Comparison of ENCODE assay signal across 8 cellular contexts in genomic region chr12:2035421-2036080, GRCh38. TPM values are rescaled to one million over a fixed set of nuclear protein-coding genes. Genes with fewer than 3 reads are reported as not detected.
DNase-seq lines count a peak whose midpoint lies in the region; ATAC-seq and TF ChIP-seq lines count a peak whose summit lies in the region.

No MANE protein-coding gene starts in this region.

- H3K27me3 Mint-ChIP-seq in GM23338 (ENCODE audit: insufficient read depth, low read depth, poor library complexity) = peaks cover 10% of the 10 kb centered on the region

- no peaks in the 10 kb centered on the region for H3K9me3 ChIP-seq in Panc1 (ENCODE audit: control insufficient read depth, insufficient read depth, low read depth, low read length)
- no peaks in the 10 kb centered on the region for H3K9me3 ChIP-seq in esophagus muscularis mucosa
- no peaks in the 10 kb centered on the region for H3K9me3 ChIP-seq in gastrocnemius medialis

- H3K27ac Mint-ChIP-seq in GM23338 = no peak overlapping the region

- peaks cover 11% of the 10 kb centered on the region for H3K4me1 Mint-ChIP-seq in GM23338

- CTCF ChIA-PET in Panc1 (lab: Charles Lee) = no interaction called here
- CTCF ChIA-PET in RWPE1 (lab: Yijun Ruan, JAX) = interaction anchor here (0.6 to 1.5 kb wide), 5 partner anchors 17 to 548 kb away, joined by 3 to 7 read pairs (median 4); partner anchors contain the start of gene CACNA1C

- no peaks in the 10 kb centered on the region for H4K20me1 ChIP-seq in GM23338 (replicated peaks; ENCODE audit: insufficient read depth)

- peak overlapping the region; percentile 64 for H3K4me3 Mint-ChIP-seq in GM23338

- peaks cover 27% of the 10 kb centered on the region for H3K27me3 ChIP-seq in GM23338 (ENCODE audit: insufficient read depth)
- peaks cover 31% of the 10 kb centered on the region for H3K27me3 ChIP-seq in Panc1 (ENCODE audit: control insufficient read depth, insufficient read depth, low read length)
- no peaks in the 10 kb centered on the region for H3K27me3 ChIP-seq in esophagus muscularis mucosa
- peaks cover 3 to 15% (median 7%) of the 10 kb centered on the region in 3 donors for H3K27me3 ChIP-seq in gastrocnemius medialis

- POLR2A ChIA-PET in Panc1 (lab: Charles Lee) = interaction anchor here (0.7 kb wide), 1 partner anchor 1273 kb away, joined by 3 read pairs; no protein-coding TSS in a partner anchor
- POLR2A ChIA-PET in RWPE1 (lab: Yijun Ruan, JAX; ENCODE audit: low non-redundant PET) = no interaction called here

- in situ Hi-C loops in Panc1 (cut with HindIII; ENCODE audit: low pct_unique_long_range_greater_than_20kb, low sequenced_read_pairs) (no loop called here), gastrocnemius medialis (cut with MboI; ENCODE audit: low sequenced_read_pairs in 4 of 4) (no loop called here)

- no peaks in the 10 kb centered on the region for H3K9me3 Mint-ChIP-seq in GM23338

- WGBS in esophagus muscularis mucosa = 60% methylated on average over 15 of the region's 15 CpGs

- no peaks in the 10 kb centered on the region for H3K36me3 Mint-ChIP-seq in GM23338 (ENCODE audit: low read depth)

- H3K4me2 ChIP-seq in GM23338 = peak overlapping the region; percentile 85

- BruUV-seq in Panc1 (replicated peaks; lab: Mats Ljungman, UMichigan) = no TSS peak

- 0 out of 2 replicates have a peak, but pooled peaks cover 4% of the 10 kb centered on the region for H3F3A ChIP-seq in GM23338 (replicated peaks; ENCODE audit: low read depth)

- ATAC-seq in GM23338 (peak; percentile 46), Panc1 (no peak), gastrocnemius medialis (no peak)

- DNase-seq in GM23338 (ENCODE audit: low spot score) = no peak
- DNase-seq in Panc1 (ENCODE audit: low read depth, low spot score) = no peak
- no peak for DNase-seq in esophagus muscularis mucosa (ENCODE audit: extremely low spot score)
- DNase-seq in gastrocnemius medialis = no peak
- DNase-seq in HPDE6-E6E7 (ENCODE audit: extremely low spot score) = no peak
- no peak for DNase-seq in GF-D8 (lab: John Stamatoyannopoulos, UW)
- no peak for DNase-seq in activated effector memory CD4-positive, alpha-beta T cell treated with Interleukin-2 at 50 U/mL for 16 hours
- no peak for DNase-seq in RWPE1 (ENCODE audit: low spot score)

- TF ChIP-seq CTCF in GM23338 (conservative IDR thresholded peaks at IDR 0.05; ENCODE audit: low read depth in 2 of 2) (no peak), Panc1 (IDR thresholded peaks at IDR 0.05) (no peak), esophagus muscularis mucosa (IDR thresholded peaks at IDR 0.05) (no peak), gastrocnemius medialis (IDR thresholded peaks at IDR 0.05 in 4 of 5, conservative IDR thresholded peaks at IDR 0.05 in 1 of 5) (no peak), RWPE1 (conservative IDR thresholded peaks at IDR 0.05; ENCODE audit: low read depth) (no peak)

- no peak overlapping the region for H3K27ac ChIP-seq in GM23338 (ENCODE audit: low read depth)
- H3K27ac ChIP-seq in Panc1 (ENCODE audit: low read length) = no peak overlapping the region
- H3K27ac ChIP-seq in esophagus muscularis mucosa (replicated peaks in 1 of 4) = peak overlapping the region in 2 of 4 donors; percentile 52 to 53
- no peak overlapping the region for H3K27ac ChIP-seq in gastrocnemius medialis
- no peak overlapping the region for H3K27ac ChIP-seq in RWPE1

- no peaks in the 10 kb centered on the region for H3K79me2 ChIP-seq in GM23338 (replicated peaks; ENCODE audit: insufficient read depth)

- H3K36me3 ChIP-seq in GM23338 (ENCODE audit: insufficient read depth) = no peaks in the 10 kb centered on the region
- H3K36me3 ChIP-seq in Panc1 (ENCODE audit: control insufficient read depth, insufficient read depth, low read length) = no peaks in the 10 kb centered on the region
- no peaks in the 10 kb centered on the region for H3K36me3 ChIP-seq in esophagus muscularis mucosa
- no peaks in the 10 kb centered on the region for H3K36me3 ChIP-seq in gastrocnemius medialis

- intact Hi-C loops in Panc1 (cut with micrococcal nuclease; ENCODE audit: unreplicated experiment) = no loop called here
- intact Hi-C loops in esophagus muscularis mucosa (cut with DNase I) = loop anchor here (2.0 to 5.0 kb wide), 3 partner anchors 93 to 547 kb away; no protein-coding TSS in a partner anchor
- intact Hi-C loops in gastrocnemius medialis (cut with DNase I; ENCODE audit: low total_unique reads) = loop anchor here (2.0 kb wide), 1 partner anchor 239 kb away; no protein-coding TSS in a partner anchor

- no peaks in the 10 kb centered on the region for H3K9me2 ChIP-seq in GM23338 (ENCODE audit: insufficient read depth)

- peak overlapping the region; percentile 99 for H2AFZ ChIP-seq in GM23338

- TF ChIP-seq POLR2A in esophagus muscularis mucosa (IDR thresholded peaks at IDR 0.05; ENCODE audit: low read depth) (no peak), gastrocnemius medialis (IDR thresholded peaks at IDR 0.05) (no peak)

- TF ChIP-seq EP300 in esophagus muscularis mucosa (IDR thresholded peaks at IDR 0.05) = no peak

- H3K4me1 ChIP-seq in GM23338 (ENCODE audit: insufficient read depth) (no peaks in the 10 kb centered on the region), Panc1 (ENCODE audit: control insufficient read depth, insufficient read depth, low read length) (no peaks in the 10 kb centered on the region; the same call in 1 of the 2 replicates), esophagus muscularis mucosa (peaks cover 18 to 37% (median 25%) of the 10 kb centered on the region in 4 donors), gastrocnemius medialis (peaks cover 8 to 9% of the 10 kb centered on the region in 2 donors)

- peak overlapping the region; percentile 51 for H3K4me3 ChIP-seq in GM23338
- peak overlapping the region; percentile 32 to 56 for H3K4me3 ChIP-seq in Panc1 (ENCODE audit: low read depth in 2 of 2, low read length in 2 of 2)
- peak overlapping the region; percentile 42 to 49 (median 44) for H3K4me3 ChIP-seq in esophagus muscularis mucosa
- H3K4me3 ChIP-seq in gastrocnemius medialis = peak overlapping the region; percentile 32 to 56 (median 38)

TF ChIP-seq in GM23338, 12 proteins besides CTCF, POLR2A, EP300 and RAD21:
- TF ChIP-seq POLR2AphosphoS5 (IDR thresholded peaks at IDR 0.05; ENCODE audit: low read depth) (no peak), CREB1 (CRISPR knock-in tag; IDR thresholded peaks at IDR 0.05; ENCODE audit: low read depth) (no peak), STAT1 (IDR thresholded peaks at IDR 0.05; ENCODE audit: unreplicated experiment) (no peak), EZH2phosphoT487 (IDR thresholded peaks at IDR 0.05; ENCODE audit: unreplicated experiment) (no peak)
TF ChIP-seq in GM23338: peak in this region for 0.

RNA-seq across cellular contexts. Expression of gene CACNA1C, which starts 17.2 kb away (rescaled TPM):
- 0.82 and 2.1 TPM in 2 replicates for total RNA-seq in GM23338 (2014; rRNA removed; shearing (Covaris generic))
- polyA plus RNA-seq in GM23338 (2016; fragmentation: Nextera tagmentation; extraction: Ambion mirVana) = 0.26 and 0.78 TPM in 2 replicates
- total RNA-seq in Panc1 (2021; ENCODE audit: unreplicated experiment) = 0.03 TPM
- not detected for polyA plus RNA-seq in Panc1 (2012; ENCODE audit: insufficient read length)
- total RNA-seq in esophagus muscularis mucosa = 100 to 1,000 TPM in 1 of 4 donors, 10 to 100 TPM in 3; 44.1 to 104 (median 49.4) TPM
- total RNA-seq in gastrocnemius medialis = 1 to 10 TPM in 2 of 4 donors, under 1 TPM in 2; 0.80 to 1.8 (median 0.91) TPM

RNA-seq across cellular contexts. Expression of gene DCP1B, which starts 31.3 kb away (rescaled TPM):
- total RNA-seq in GM23338 (2014; rRNA removed; shearing (Covaris generic)) = 28.6 and 29.8 TPM in 2 replicates
- polyA plus RNA-seq in GM23338 (2016; fragmentation: Nextera tagmentation; extraction: Ambion mirVana) = 18.9 and 24.4 TPM in 2 replicates
- total RNA-seq in Panc1 (2021; ENCODE audit: unreplicated experiment) = 4.8 TPM
- polyA plus RNA-seq in Panc1 (2012; ENCODE audit: insufficient read length) = 4.2 TPM
- total RNA-seq in esophagus muscularis mucosa = 10 to 100 TPM; 22.0 to 26.5 (median 24.4) TPM
- total RNA-seq in gastrocnemius medialis = 10 to 100 TPM; 11.5 to 13.5 (median 12.4) TPM

Comparison
In these comparisons a context has a peak if more than half of its experiments do, and no peak if none do; other contexts are left out.
1. RNA of gene CACNA1C, which starts 17.2 kb away (total RNA-seq): 44.1 to 104 TPM in esophagus muscularis mucosa; 0.82 to 2.1 TPM in GM23338, 0.80 to 1.8 TPM in gastrocnemius medialis and 0.03 TPM in Panc1 (single experiment); every median in the first group is over 10 times any median in the second.
2. Peak in every context shown above with its lines, with median percentiles within 50 percentile points of each other: H3K4me3 ChIP-seq.